Comparison of ENCODE assay signal across 8 cellular contexts in genomic region chr19:6587093-6587820, GRCh38. TPM values are rescaled to one million over a fixed set of nuclear protein-coding genes. Genes with fewer than 3 reads are reported as not detected.
DNase-seq lines count a peak whose midpoint lies in the region; ATAC-seq and TF ChIP-seq lines count a peak whose summit lies in the region.

No MANE protein-coding gene starts in this region.

- peaks cover 48% of the 10 kb centered on the region for H3K4me1 ChIP-seq in CD8-positive, alpha-beta T cell (ENCODE audit: insufficient read depth, low read length)
- H3K4me1 ChIP-seq in HEK293 (ENCODE audit: control insufficient read depth, insufficient read depth, low read length): peaks cover 3% of the 10 kb centered on the region; the same call in 1 of the 2 replicates
- peaks cover 17% of the 10 kb centered on the region for H3K4me1 ChIP-seq in lower lobe of right lung

- intact Hi-C loops in CD8-positive, alpha-beta T cell (cut with DNase I, micrococcal nuclease): no loop called here
- intact Hi-C loops in lower lobe of right lung (cut with DNase I): no loop called here

- peaks cover 50% of the 10 kb centered on the region for H3K4me1 Mint-ChIP-seq in CD8-positive, alpha-beta T cell (ENCODE audit: low read depth)

- POLR2A ChIA-PET in CD8-positive, alpha-beta T cell (lab: Charles Lee): interaction anchor here (0.6 to 1.1 kb wide), 2 partner anchors 69 to 695 kb away, joined by 3 read pairs; no protein-coding TSS in a partner anchor
- POLR2A ChIA-PET in HEK293 (lab: Yijun Ruan, JAX): interaction anchor here (1.0 kb wide), 1 partner anchor 57 kb away, joined by 5 read pairs; the partner anchor contains the start of gene TNFSF9

- H3K4me3 ChIP-seq in CD8-positive, alpha-beta T cell (ENCODE audit: low read depth, low read length): peak overlapping the region; percentile 26
- H3K4me3 ChIP-seq in HEK293 (ENCODE audit: low read depth, low read length) (no peak overlapping the region), lower lobe of right lung (no peak overlapping the region)

- no peaks in the 10 kb centered on the region for H3K36me3 Mint-ChIP-seq in CD8-positive, alpha-beta T cell

- no peaks in the 10 kb centered on the region for H3K9me3 ChIP-seq in CD8-positive, alpha-beta T cell (ENCODE audit: low read length)
- no peaks in the 10 kb centered on the region for H3K9me3 ChIP-seq in HEK293 (ENCODE audit: control insufficient read depth, insufficient read depth, low read depth, low read length)
- no peaks in the 10 kb centered on the region for H3K9me3 ChIP-seq in lower lobe of right lung

- no peaks in the 10 kb centered on the region for H3K36me3 ChIP-seq in CD8-positive, alpha-beta T cell (ENCODE audit: insufficient read depth, low read length)
- no peaks in the 10 kb centered on the region; a peak in 1 of 3 replicates for H3K36me3 ChIP-seq in HEK293 (ENCODE audit: control insufficient read depth in 2 of 2, insufficient read depth in 1 of 2, low read length in 2 of 2)
- H3K36me3 ChIP-seq in lower lobe of right lung: no peaks in the 10 kb centered on the region

- H3K27ac Mint-ChIP-seq in CD8-positive, alpha-beta T cell: no peak overlapping the region

- DNase-seq in CD8-positive, alpha-beta T cell: no peak
- peak; percentile 19 for DNase-seq in activated naive CD4-positive, alpha-beta T cell treated with anti-CD3 and anti-CD28 coated beads, Interleukin-2, amount 50 U/mL, for 16 hours
- DNase-seq in lower lobe of right lung: no peak
- DNase-seq in GF-D8 (lab: John Stamatoyannopoulos, UW): no peak
- no peak for DNase-seq in glomerular visceral epithelial cell (ENCODE audit: extremely low spot score)
- no peak for DNase-seq in stimulated activated CD4-positive, alpha-beta T cell treated with anti-CD3 and anti-CD28 coated beads, Interleukin-2, amount 100 ng/mL, for 48 hours

- peaks cover 49% of the 10 kb centered on the region for H3K27me3 Mint-ChIP-seq in CD8-positive, alpha-beta T cell (ENCODE audit: low read depth)

- H3K9me3 Mint-ChIP-seq in CD8-positive, alpha-beta T cell: no peaks in the 10 kb centered on the region

- H3K4me3 Mint-ChIP-seq in CD8-positive, alpha-beta T cell: peak overlapping the region; percentile 69

- peaks cover 23% of the 10 kb centered on the region for H3K27me3 ChIP-seq in CD8-positive, alpha-beta T cell (ENCODE audit: insufficient read depth, low read length)
- H3K27me3 ChIP-seq in lower lobe of right lung (ENCODE audit: low read depth): peaks cover 81% of the 10 kb centered on the region

- no peak overlapping the region for H3K27ac ChIP-seq in CD8-positive, alpha-beta T cell (ENCODE audit: low read depth, low read length)
- H3K27ac ChIP-seq in HEK293 (ENCODE audit: extremely low read depth, low read depth, low read length) (no peak overlapping the region), lower lobe of right lung (no peak overlapping the region)

- CTCF ChIA-PET in CD8-positive, alpha-beta T cell (lab: Charles Lee): interaction anchor here (0.9 to 1.3 kb wide), 3 partner anchors 35 to 70 kb away, joined by 3 to 5 read pairs (median 3); no protein-coding TSS in a partner anchor
- CTCF ChIA-PET in HEK293 (lab: Yijun Ruan, JAX): interaction anchor here (0.7 to 0.8 kb wide), 2 partner anchors 10 to 44 kb away, joined by 4 read pairs; no protein-coding TSS in a partner anchor

- no peak for ATAC-seq in CD8-positive, alpha-beta T cell
- ATAC-seq in lower lobe of right lung (peak; percentile 18 to 20), HG03039 (IDR thresholded peaks at IDR 0.05; ENCODE audit: unreplicated experiment) (no peak)

- no peak for TF ChIP-seq CTCF in CD8-positive, alpha-beta T cell (IDR thresholded peaks at IDR 0.05)
- TF ChIP-seq CTCF in HEK293 (tag by site-specific recombination; IDR thresholded peaks at IDR 0.05) (no peak), lower lobe of right lung (IDR thresholded peaks at IDR 0.05) (no peak)

TF ChIP-seq in HEK293, 187 proteins besides CTCF, POLR2A, EP300 and RAD21 (continues in another document):
- TF ChIP-seq, protein P1, sequence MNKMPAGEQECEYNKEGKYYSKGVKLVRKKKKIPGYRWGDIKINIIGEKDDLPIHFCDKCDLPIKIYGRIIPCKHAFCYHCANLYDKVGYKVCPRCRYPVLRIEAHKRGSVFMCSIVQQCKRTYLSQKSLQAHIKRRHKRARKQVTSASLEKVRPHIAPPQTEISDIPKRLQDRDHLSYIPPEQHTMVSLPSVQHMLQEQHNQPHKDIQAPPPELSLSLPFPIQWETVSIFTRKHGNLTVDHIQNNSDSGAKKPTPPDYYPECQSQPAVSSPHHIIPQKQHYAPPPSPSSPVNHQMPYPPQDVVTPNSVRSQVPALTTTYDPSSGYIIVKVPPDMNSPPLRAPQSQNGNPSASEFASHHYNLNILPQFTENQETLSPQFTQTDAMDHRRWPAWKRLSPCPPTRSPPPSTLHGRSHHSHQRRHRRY (tag by site-specific recombination; IDR thresholded peaks at IDR 0.05): no peak
- TF ChIP-seq ZNF138 (tag by site-specific recombination; IDR thresholded peaks at IDR 0.05; ENCODE audit: borderline replicate concordance) (no peak), SETDB1 (IDR thresholded peaks at IDR 0.05; ENCODE audit: insufficient read length, low read length) (peak; percentile 45), ZNF596 (tag by site-specific recombination; IDR thresholded peaks at IDR 0.05) (peak; percentile 96), ZNF2 (tag by site-specific recombination; IDR thresholded peaks at IDR 0.05) (no peak), ZNF221 (tag by site-specific recombination; IDR thresholded peaks at IDR 0.05; ENCODE audit: borderline replicate concordance) (no peak), ZNF792 (tag by site-specific recombination; IDR thresholded peaks at IDR 0.05) (no peak), ZNF768 (tag by site-specific recombination; IDR thresholded peaks at IDR 0.05) (no peak), ZSCAN23 (tag by site-specific recombination; IDR thresholded peaks at IDR 0.05) (no peak), ZNF600 (tag by site-specific recombination; IDR thresholded peaks at IDR 0.05) (no peak), INSM2 (tag by site-specific recombination; IDR thresholded peaks at IDR 0.05) (no peak), ZNF571 (tag by site-specific recombination; IDR thresholded peaks at IDR 0.05) (no peak)
- TF ChIP-seq, protein P2, sequence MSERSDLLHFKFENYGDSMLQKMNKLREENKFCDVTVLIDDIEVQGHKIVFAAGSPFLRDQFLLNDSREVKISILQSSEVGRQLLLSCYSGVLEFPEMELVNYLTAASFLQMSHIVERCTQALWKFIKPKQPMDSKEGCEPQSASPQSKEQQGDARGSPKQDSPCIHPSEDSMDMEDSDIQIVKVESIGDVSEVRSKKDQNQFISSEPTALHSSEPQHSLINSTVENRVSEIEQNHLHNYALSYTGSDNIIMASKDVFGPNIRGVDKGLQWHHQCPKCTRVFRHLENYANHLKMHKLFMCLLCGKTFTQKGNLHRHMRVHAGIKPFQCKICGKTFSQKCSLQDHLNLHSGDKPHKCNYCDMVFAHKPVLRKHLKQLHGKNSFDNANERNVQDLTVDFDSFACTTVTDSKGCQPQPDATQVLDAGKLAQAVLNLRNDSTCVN (tag by site-specific recombination; optimal IDR thresholded peaks at IDR 0.05): peak; percentile 54
- TF ChIP-seq, protein P3, sequence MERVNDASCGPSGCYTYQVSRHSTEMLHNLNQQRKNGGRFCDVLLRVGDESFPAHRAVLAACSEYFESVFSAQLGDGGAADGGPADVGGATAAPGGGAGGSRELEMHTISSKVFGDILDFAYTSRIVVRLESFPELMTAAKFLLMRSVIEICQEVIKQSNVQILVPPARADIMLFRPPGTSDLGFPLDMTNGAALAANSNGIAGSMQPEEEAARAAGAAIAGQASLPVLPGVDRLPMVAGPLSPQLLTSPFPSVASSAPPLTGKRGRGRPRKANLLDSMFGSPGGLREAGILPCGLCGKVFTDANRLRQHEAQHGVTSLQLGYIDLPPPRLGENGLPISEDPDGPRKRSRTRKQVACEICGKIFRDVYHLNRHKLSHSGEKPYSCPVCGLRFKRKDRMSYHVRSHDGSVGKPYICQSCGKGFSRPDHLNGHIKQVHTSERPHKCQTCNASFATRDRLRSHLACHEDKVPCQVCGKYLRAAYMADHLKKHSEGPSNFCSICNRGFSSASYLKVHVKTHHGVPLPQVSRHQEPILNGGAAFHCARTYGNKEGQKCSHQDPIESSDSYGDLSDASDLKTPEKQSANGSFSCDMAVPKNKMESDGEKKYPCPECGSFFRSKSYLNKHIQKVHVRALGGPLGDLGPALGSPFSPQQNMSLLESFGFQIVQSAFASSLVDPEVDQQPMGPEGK (tag by site-specific recombination; IDR thresholded peaks at IDR 0.05): no peak
- TF ChIP-seq, protein P4, sequence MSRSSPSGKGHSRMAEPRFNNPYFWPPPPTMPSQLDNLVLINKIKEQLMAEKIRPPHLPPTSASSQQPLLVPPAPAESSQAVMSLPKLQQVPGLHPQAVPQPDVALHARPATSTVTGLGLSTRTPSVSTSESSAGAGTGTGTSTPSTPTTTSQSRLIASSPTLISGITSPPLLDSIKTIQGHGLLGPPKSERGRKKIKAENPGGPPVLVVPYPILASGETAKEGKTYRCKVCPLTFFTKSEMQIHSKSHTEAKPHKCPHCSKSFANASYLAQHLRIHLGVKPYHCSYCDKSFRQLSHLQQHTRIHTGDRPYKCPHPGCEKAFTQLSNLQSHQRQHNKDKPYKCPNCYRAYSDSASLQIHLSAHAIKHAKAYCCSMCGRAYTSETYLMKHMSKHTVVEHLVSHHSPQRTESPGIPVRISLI (tag by site-specific recombination; IDR thresholded peaks at IDR 0.05): no peak

RNA-seq across cellular contexts. Expression of gene CD70, which starts 3.7 kb away (rescaled TPM):
- total RNA-seq in CD8-positive, alpha-beta T cell: 1 to 10 TPM; 1.7 to 1.9 TPM
- 2.6 TPM for total RNA-seq in lower lobe of right lung

RNA-seq across cellular contexts. Expression of gene TNFSF9, which starts 56.4 kb away (rescaled TPM):
- 10 to 100 TPM; 18.3 to 19.8 TPM for total RNA-seq in CD8-positive, alpha-beta T cell
- 4.1 TPM for total RNA-seq in lower lobe of right lung

Comparison
In these comparisons a context has a peak if more than half of its experiments do, and no peak if none do; other contexts are left out.
1. ATAC-seq: peak in lower lobe of right lung (2 of 2); none in CD8-positive, alpha-beta T cell (single experiment) and HG03039 (single experiment).